Comparison of ENCODE assay signal across 10 cellular contexts in the genomic region with DNA sequence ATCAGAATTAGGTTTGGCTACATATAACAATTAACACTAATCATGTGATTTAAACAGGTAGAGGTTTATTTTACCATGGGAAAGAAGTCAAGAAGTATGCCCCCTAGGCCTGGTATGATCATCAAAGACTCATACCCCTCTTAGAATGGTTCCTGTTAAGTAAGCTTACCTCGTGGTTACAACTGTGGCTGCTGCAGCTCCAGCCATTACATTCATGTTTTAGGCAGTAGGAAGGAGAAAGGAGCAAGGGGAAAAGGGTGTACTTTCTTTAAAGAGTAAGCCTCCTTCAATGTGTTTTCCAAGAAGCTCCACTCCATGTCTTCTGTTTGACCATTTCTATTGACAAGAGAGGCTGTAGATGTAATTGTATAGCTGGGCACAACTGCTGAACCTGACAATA.
"Had no signal": no experiment of that assay in that cellular context is flagged by ENCODE, and none has a peak within 500 bp of the region (broad histone marks: within the 10 kb centered on the region; RNA-seq: fewer than 3 reads in every experiment).

No MANE protein-coding gene starts in this region.

- H3K27ac ChIP-seq: GM23248 had no signal

- ATAC-seq: GM23338, HCT116 had no signal

- H3K27ac Mint-ChIP-seq: GM23338, H9, HFFc6 had no signal

- FAIRE-seq: H54 had no signal

- DNase-seq: GM23248, GOT3, H7, H9, HCEC 1CT, HFFc6 had no signal

- H3K4me1 ChIP-seq: HAP-1 had no signal

- H3K4me3 Mint-ChIP-seq: GM23338, H9, HFFc6 had no signal

- H3K4me2 ChIP-seq: GM23338 had no signal

- H3K9me3 ChIP-seq: HAP-1 had no signal

- H3K9me3 Mint-ChIP-seq: GM23338, H9, HFFc6 had no signal

- H3K9ac ChIP-seq: GM23248 had no signal

- H3K4me3 ChIP-seq: GM23248, GM23338, HAP-1 had no signal

- H2AFZ ChIP-seq: GM23248, GM23338 had no signal

- H3K36me3 ChIP-seq: HAP-1 had no signal
